2 cellular contexts compared by ENCODE assay signal in genomic region chr17:80106176-80106575, GRCh38.
TF ChIP-seq lines count a peak whose summit lies in the region.

No MANE protein-coding gene starts in this region.

TF ChIP-seq in SK-N-SH, 30 proteins besides CTCF, POLR2A, EP300 and RAD21:
- no peak for TF ChIP-seq TAF1 (IDR thresholded peaks at IDR 0.05; ENCODE audit: borderline replicate concordance, low read depth, low read length)
- no peak for TF ChIP-seq TEAD4 (IDR thresholded peaks at IDR 0.05; ENCODE audit: borderline replicate concordance, insufficient read depth)
- no peak for TF ChIP-seq SIN3A (IDR thresholded peaks at IDR 0.05; ENCODE audit: borderline replicate concordance, low read depth, low read length)
- TF ChIP-seq YY1 (IDR thresholded peaks at IDR 0.05; ENCODE audit: low read depth) = no peak
- TF ChIP-seq JUND (IDR thresholded peaks at IDR 0.05) = no peak
- no peak for TF ChIP-seq EZH2phosphoT487 (IDR thresholded peaks at IDR 0.05; ENCODE audit: borderline replicate concordance, low read depth)
- TF ChIP-seq MEF2A (IDR thresholded peaks at IDR 0.05; ENCODE audit: borderline replicate concordance, low read depth) = no peak
- no peak for TF ChIP-seq TCF12 (IDR thresholded peaks at IDR 0.05)
- TF ChIP-seq NRF1 (IDR thresholded peaks at IDR 0.05; ENCODE audit: low read depth, low read length) = no peak
- no peak for TF ChIP-seq REST (IDR thresholded peaks at IDR 0.05; ENCODE audit: low read depth, low read length)
- TF ChIP-seq RFX5 (IDR thresholded peaks at IDR 0.05; ENCODE audit: low read length) = no peak
TF ChIP-seq in SK-N-SH: peak in this region for 0.

TF ChIP-seq in SK-N-SH treated with all-trans-retinoic acid at 6 μM for 48 hours, 23 proteins besides CTCF, POLR2A, EP300 and RAD21:
- TF ChIP-seq OSR1 (CRISPR knock-in tag; IDR thresholded peaks at IDR 0.05) (no peak), ZC3H10 (CRISPR knock-in tag; IDR thresholded peaks at IDR 0.05) (no peak), TOX (CRISPR knock-in tag; IDR thresholded peaks at IDR 0.05; ENCODE audit: borderline replicate concordance) (no peak), GLIS3 (CRISPR knock-in tag; IDR thresholded peaks at IDR 0.05) (no peak), SNAI2 (CRISPR knock-in tag; IDR thresholded peaks at IDR 0.05) (no peak), CREB5 (CRISPR knock-in tag; IDR thresholded peaks at IDR 0.05; ENCODE audit: low read depth) (no peak), BACH2 (CRISPR knock-in tag; IDR thresholded peaks at IDR 0.05; ENCODE audit: borderline replicate concordance) (no peak), POU6F1 (CRISPR knock-in tag; IDR thresholded peaks at IDR 0.05; ENCODE audit: borderline replicate concordance, low read depth) (no peak), CSDC2 (CRISPR knock-in tag; IDR thresholded peaks at IDR 0.05) (no peak), ESRRG (CRISPR knock-in tag; IDR thresholded peaks at IDR 0.05) (no peak), ARNTL (CRISPR knock-in tag; IDR thresholded peaks at IDR 0.05; ENCODE audit: borderline replicate concordance, low read depth) (no peak)
TF ChIP-seq in SK-N-SH treated with all-trans-retinoic acid at 6 μM for 48 hours: peak in this region for 0.
